ENCODE assay signal across 9 cellular contexts in the genomic region with DNA sequence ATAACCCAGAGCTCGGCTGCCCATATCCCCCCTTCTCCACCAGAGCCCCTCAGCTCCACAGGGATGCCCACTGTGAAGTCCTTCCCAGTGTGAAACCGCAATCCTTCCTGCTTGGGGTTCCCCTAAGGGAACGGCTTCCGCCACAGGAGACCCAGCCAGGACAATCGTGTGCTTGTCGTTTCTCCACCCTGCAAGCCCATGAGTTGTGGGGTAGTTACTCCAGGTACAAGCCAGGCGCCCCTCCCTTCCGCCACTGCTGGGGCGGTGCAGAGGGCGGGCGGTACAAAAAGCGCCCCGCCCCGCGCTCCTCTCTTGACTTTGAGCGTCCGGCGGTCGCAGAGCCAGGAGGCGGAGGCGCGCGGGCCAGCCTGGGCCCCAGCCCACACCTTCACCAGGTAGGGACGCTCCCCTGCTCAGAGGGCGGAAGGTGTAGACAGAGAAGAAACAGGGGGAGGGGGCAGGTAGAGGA. TPM values are rescaled to one million over a fixed set of nuclear protein-coding genes. Genes with fewer than 3 reads are reported as not detected.
DNase-seq lines count a peak whose midpoint lies in the region; ATAC-seq and TF ChIP-seq lines count a peak whose summit lies in the region.
"Had no signal": no experiment of that assay in that cellular context is flagged by ENCODE, and none has a peak within 500 bp of the region (broad histone marks: within the 10 kb centered on the region; RNA-seq: fewer than 3 reads in every experiment).

Gene TINAGL1, plus strand, starts transcription at position 315 of the 469 bp plus-strand sequence. CDS start 634 bp downstream, outside the sequence.

- peak within 1 kb of the TSS; percentile 79 for H3K27ac ChIP-seq in 22Rv1
- peak within 1 kb of the TSS; percentile 94 for H3K27ac ChIP-seq in epithelial cell of prostate

- H3K36me3 ChIP-seq in mucosa of stomach (ENCODE audit: control insufficient read depth, insufficient read depth, low read length), result no peaks in the 10 kb centered on the region

- ATAC-seq in GM21528 (IDR thresholded peaks at IDR 0.05; ENCODE audit: low FRiP score, unreplicated experiment) (no peak), GM19328 (IDR thresholded peaks at IDR 0.05; ENCODE audit: unreplicated experiment) (no peak)

- peak within 1 kb of the TSS; percentile 23 for H3K4me3 ChIP-seq in mucosa of stomach (ENCODE audit: low read length)

- H3K4me1 ChIP-seq in mucosa of stomach (ENCODE audit: control insufficient read depth, insufficient read depth, low read length), result peaks cover 64% of the 10 kb centered on the region

- TF ChIP-seq CTCF in 22Rv1 (IDR thresholded peaks at IDR 0.05), result no peak

- H3K9ac ChIP-seq in mucosa of stomach (ENCODE audit: low read length), result peak within 1 kb of the TSS; percentile 96

- no peaks in the 10 kb centered on the region for H3K9me3 ChIP-seq in mucosa of stomach (ENCODE audit: control insufficient read depth, low read length)

- H3K27me3 ChIP-seq in mucosa of stomach (ENCODE audit: control insufficient read depth, insufficient read depth, low read length), result peaks cover 5% of the 10 kb centered on the region

- DNase-seq in M059J (ENCODE audit: low read depth) (peak; percentile 52), epithelial cell of prostate (ENCODE audit: low read depth, low spot score) (no peak), NCI-H524 treated with DMSO at 0.1 percent for 48 hours (lab: John Stamatoyannopoulos, UW) (no peak), NAMALWA (ENCODE audit: low spot score) (no peak)
- DNase-seq: stimulated activated CD4-positive, alpha-beta T cell treated with anti-CD3 and anti-CD28 coated beads, Interleukin-4, amount 100 ng/mL, for 24 hours had no signal

RNA-seq across cellular contexts. Expression of gene TINAGL1, which starts in this region (rescaled TPM):
- total RNA-seq in M059J (2014; rRNA removed; shearing (Covaris generic)), result 15.3 and 26.1 TPM in 2 replicates
